15 cellular contexts compared by ENCODE assay signal in genomic region chr14:99753225-99754140, GRCh38. TPM values are rescaled to one million over a fixed set of nuclear protein-coding genes. Genes with fewer than 3 reads are reported as not detected.
DNase-seq lines count a peak whose midpoint lies in the region; ATAC-seq, FAIRE-seq and TF ChIP-seq lines count a peak whose summit lies in the region.
"Had no signal": no experiment of that assay in that cellular context is flagged by ENCODE, and none has a peak within 500 bp of the region (broad histone marks: within the 10 kb centered on the region; RNA-seq: fewer than 3 reads in every experiment).

No MANE protein-coding gene starts in this region.

- H3K36me3 ChIP-seq in ascending aorta (no peaks in the 10 kb centered on the region), kidney (ENCODE audit: control insufficient read depth in 1 of 2, insufficient read depth in 2 of 2, low read length in 2 of 2) (no peaks in the 10 kb centered on the region), stomach smooth muscle (ENCODE audit: control insufficient read depth in 2 of 2, insufficient read depth in 2 of 2, low read length in 2 of 2) (no peaks in the 10 kb centered on the region)

- no peaks in the 10 kb centered on the region for H3K9me3 Mint-ChIP-seq in activated CD8-positive, alpha-beta T cell treated with anti-CD3 and anti-CD28 coated beads for 36 hours
- H3K9me3 Mint-ChIP-seq in activated CD8-positive, alpha-beta T cell treated with anti-CD3 and anti-CD28 coated beads, Interleukin-2, amount 10 ng/mL, durations not matched to agents 7 days and 5 days (ENCODE audit: insufficient read depth), result no peaks in the 10 kb centered on the region
- H3K9me3 Mint-ChIP-seq: central memory CD8-positive, alpha-beta T cell had no signal

- no peak for FAIRE-seq in kidney (lab: Jason Lieb, UNC)
- FAIRE-seq: GM19239 had no signal

- H3K36me3 Mint-ChIP-seq in activated CD8-positive, alpha-beta T cell treated with anti-CD3 and anti-CD28 coated beads for 36 hours (ENCODE audit: low read depth), result no peaks in the 10 kb centered on the region
- H3K36me3 Mint-ChIP-seq in activated CD8-positive, alpha-beta T cell treated with anti-CD3 and anti-CD28 coated beads, Interleukin-2, amount 10 ng/mL, durations not matched to agents 7 days and 5 days (ENCODE audit: low read depth), result no peaks in the 10 kb centered on the region

- CTCF ChIA-PET in activated CD8-positive, alpha-beta T cell treated with anti-CD3 and anti-CD28 coated beads for 36 hours (lab: Charles Lee), result no interaction called here
- CTCF ChIA-PET in activated CD8-positive, alpha-beta T cell treated with anti-CD3 and anti-CD28 coated beads, Interleukin-2, amount 10 ng/mL, durations not matched to agents 7 days and 5 days (lab: Charles Lee), result no interaction called here

- H3K9ac ChIP-seq in kidney (ENCODE audit: low read length in 2 of 2), result no peak overlapping the region
- H3K9ac ChIP-seq in stomach smooth muscle (ENCODE audit: low read length in 2 of 2), result peak overlapping the region; percentile 44 to 47

- no peak for DNase-seq in activated CD8-positive, alpha-beta T cell treated with anti-CD3 and anti-CD28 coated beads for 36 hours
- no peak for DNase-seq in activated CD8-positive, alpha-beta T cell treated with anti-CD3 and anti-CD28 coated beads, Interleukin-2, amount 10 ng/mL, durations not matched to agents 7 days and 5 days
- no peak for DNase-seq in ascending aorta (ENCODE audit: low spot score in 2 of 2)
- peak; percentile 68 for DNase-seq in kidney
- DNase-seq in NCI-H2107 (lab: John Stamatoyannopoulos, UW), result no peak
- DNase-seq: activated T-cell treated with anti-CD3 and anti-CD28 coated beads, Interleukin-2, amount 50 U/mL, for 1 hour; AML-193; glutamatergic neuron; stimulated activated CD4-positive, alpha-beta T cell treated with anti-CD3 and anti-CD28 coated beads, Interleukin-2, amount 100 ng/mL, for 24 hours had no signal

- H3K9me3 ChIP-seq in ascending aorta (no peaks in the 10 kb centered on the region), kidney (ENCODE audit: control insufficient read depth in 1 of 2, low read length in 2 of 2) (no peaks in the 10 kb centered on the region), stomach smooth muscle (ENCODE audit: control insufficient read depth in 2 of 2, low read length in 2 of 2) (no peaks in the 10 kb centered on the region)

- peak; percentile 47 for ATAC-seq in activated CD8-positive, alpha-beta T cell treated with anti-CD3 and anti-CD28 coated beads for 36 hours
- no peak for ATAC-seq in activated CD8-positive, alpha-beta T cell treated with anti-CD3 and anti-CD28 coated beads, Interleukin-2, amount 10 ng/mL, durations not matched to agents 7 days and 5 days
- ATAC-seq in GM18498 (IDR thresholded peaks at IDR 0.05; ENCODE audit: unreplicated experiment), result no peak
- ATAC-seq in HG02885 (IDR thresholded peaks at IDR 0.05; ENCODE audit: poor library complexity, unreplicated experiment), result no peak

- intact Hi-C loops in activated CD8-positive, alpha-beta T cell treated with anti-CD3 and anti-CD28 coated beads for 36 hours (cut with micrococcal nuclease), result no loop called here
- intact Hi-C loops in ascending aorta (cut with DNase I), result loop anchor here (1.0 to 10.0 kb wide), 2 partner anchors 7 to 621 kb away; partner anchors contain the start of gene WDR25
- intact Hi-C loops in kidney (cut with DNase I), result no loop called here

- no peaks in the 10 kb centered on the region for H3K27me3 ChIP-seq in ascending aorta
- H3K27me3 ChIP-seq in stomach smooth muscle (ENCODE audit: control insufficient read depth in 1 of 2, insufficient read depth in 2 of 2, low read length in 2 of 2), result no peaks in the 10 kb centered on the region

- no peak overlapping the region for H3K4me3 Mint-ChIP-seq in activated CD8-positive, alpha-beta T cell treated with anti-CD3 and anti-CD28 coated beads for 36 hours
- no peak overlapping the region for H3K4me3 Mint-ChIP-seq in activated CD8-positive, alpha-beta T cell treated with anti-CD3 and anti-CD28 coated beads, Interleukin-2, amount 10 ng/mL, durations not matched to agents 7 days and 5 days
- H3K4me3 Mint-ChIP-seq: central memory CD8-positive, alpha-beta T cell had no signal

- H3K4me1 Mint-ChIP-seq in activated CD8-positive, alpha-beta T cell treated with anti-CD3 and anti-CD28 coated beads for 36 hours (ENCODE audit: low read depth), result peaks cover 8% of the 10 kb centered on the region
- peaks cover 20% of the 10 kb centered on the region for H3K4me1 Mint-ChIP-seq in activated CD8-positive, alpha-beta T cell treated with anti-CD3 and anti-CD28 coated beads, Interleukin-2, amount 10 ng/mL, durations not matched to agents 7 days and 5 days (ENCODE audit: low read depth)

- H3K27ac ChIP-seq in ascending aorta (peak overlapping the region; percentile 48 to 54), kidney (ENCODE audit: low read depth in 2 of 2, low read length in 2 of 2) (peak overlapping the region in 1 of 2 donors; percentile 50), stomach smooth muscle (ENCODE audit: low read length) (peak overlapping the region; percentile 79)
- H3K27ac ChIP-seq: HL-60 had no signal

- peaks cover 44% of the 10 kb centered on the region for H3K27me3 Mint-ChIP-seq in activated CD8-positive, alpha-beta T cell treated with anti-CD3 and anti-CD28 coated beads for 36 hours
- H3K27me3 Mint-ChIP-seq in activated CD8-positive, alpha-beta T cell treated with anti-CD3 and anti-CD28 coated beads, Interleukin-2, amount 10 ng/mL, durations not matched to agents 7 days and 5 days (ENCODE audit: low read depth), result peaks cover 27% of the 10 kb centered on the region

- H3K27ac Mint-ChIP-seq in activated CD8-positive, alpha-beta T cell treated with anti-CD3 and anti-CD28 coated beads for 36 hours, result no peak overlapping the region
- no peak overlapping the region for H3K27ac Mint-ChIP-seq in activated CD8-positive, alpha-beta T cell treated with anti-CD3 and anti-CD28 coated beads, Interleukin-2, amount 10 ng/mL, durations not matched to agents 7 days and 5 days

- H3K4me3 ChIP-seq in ascending aorta, result no peak overlapping the region
- H3K4me3 ChIP-seq in kidney (ENCODE audit: low read length in 2 of 2), result no peak overlapping the region
- H3K4me3 ChIP-seq in stomach smooth muscle (ENCODE audit: low read length in 2 of 2), result no peak overlapping the region

- H3K4me1 ChIP-seq in ascending aorta, result peaks cover 19 to 51% of the 10 kb centered on the region in 2 donors
- peaks cover 9 to 46% of the 10 kb centered on the region in 2 donors for H3K4me1 ChIP-seq in kidney (ENCODE audit: control insufficient read depth in 1 of 2, insufficient read depth in 1 of 2, low read depth in 1 of 2, low read length in 2 of 2)
- H3K4me1 ChIP-seq in stomach smooth muscle (ENCODE audit: control insufficient read depth, insufficient read depth, low read length), result peaks cover 97% of the 10 kb centered on the region

- POLR2A ChIA-PET in activated CD8-positive, alpha-beta T cell treated with anti-CD3 and anti-CD28 coated beads for 36 hours (lab: Charles Lee), result no interaction called here
- POLR2A ChIA-PET in activated CD8-positive, alpha-beta T cell treated with anti-CD3 and anti-CD28 coated beads, Interleukin-2, amount 10 ng/mL, durations not matched to agents 7 days and 5 days (lab: Charles Lee), result no interaction called here

- TF ChIP-seq CTCF in activated CD8-positive, alpha-beta T cell treated with anti-CD3 and anti-CD28 coated beads for 36 hours (IDR thresholded peaks at IDR 0.05), result no peak
- TF ChIP-seq CTCF in ascending aorta (IDR thresholded peaks at IDR 0.05) (no peak), kidney (IDR thresholded peaks at IDR 0.05; ENCODE audit: borderline replicate concordance, extremely low read depth, insufficient read depth) (no peak)

RNA-seq across cellular contexts. Expression of gene EML1, which starts 39.7 kb away (rescaled TPM):
- under 1 TPM; 0.56 to 0.70 TPM for total RNA-seq in activated CD8-positive, alpha-beta T cell treated with anti-CD3 and anti-CD28 coated beads for 36 hours
- total RNA-seq in activated CD8-positive, alpha-beta T cell treated with anti-CD3 and anti-CD28 coated beads, Interleukin-2, amount 10 ng/mL, durations not matched to agents 7 days and 5 days, result not detected
- total RNA-seq in ascending aorta, result 28.3 TPM
- total RNA-seq in kidney, result 35.9 TPM
- 7.9 TPM for polyA plus RNA-seq in kidney (ENCODE audit: insufficient read depth, low read depth, low replicate concordance)

Comparison
In these comparisons a context has a peak if more than half of its experiments do, and no peak if none do; other contexts are left out.
1. H3K9ac ChIP-seq: peak in stomach smooth muscle (2 of 2); none in kidney (0 of 2).
2. RNA of gene EML1, which starts 39.7 kb away (total RNA-seq): 35.9 TPM in kidney (single experiment) and 28.3 TPM in ascending aorta (single experiment); 0.56 to 0.70 TPM in activated CD8-positive, alpha-beta T cell treated with anti-CD3 and anti-CD28 coated beads for 36 hours and not detected in activated CD8-positive, alpha-beta T cell treated with anti-CD3 and anti-CD28 coated beads, Interleukin-2, amount 10 ng/mL, durations not matched to agents 7 days and 5 days; every median in the first group is over 10 times any median in the second.